In the genomic region with DNA sequence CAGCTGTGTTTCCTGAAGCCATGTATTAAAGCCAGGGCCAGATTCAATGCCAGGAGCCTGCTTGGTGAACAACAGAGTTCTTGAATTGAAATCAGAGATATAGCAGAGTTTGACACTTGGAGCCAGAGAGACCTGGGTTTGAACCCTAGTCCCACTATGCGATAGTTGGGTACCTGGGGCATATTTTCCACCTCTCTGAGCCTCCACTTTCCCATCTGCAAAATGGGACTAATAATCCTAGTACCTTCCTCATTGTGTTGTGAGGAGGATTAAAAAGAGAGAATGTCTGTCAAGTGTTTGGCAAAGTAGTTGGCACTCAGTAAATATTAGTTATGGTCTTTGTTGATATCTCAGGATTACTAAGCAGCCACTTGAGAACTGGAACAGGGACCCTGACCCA, we compare ENCODE assay signal across 9 cellular contexts. TPM values are rescaled to one million over a fixed set of nuclear protein-coding genes. Genes with fewer than 3 reads are reported as not detected.
"Had no signal": no experiment of that assay in that cellular context is flagged by ENCODE, and none has a peak within 500 bp of the region (broad histone marks: within the 10 kb centered on the region; RNA-seq: fewer than 3 reads in every experiment).

No MANE protein-coding gene starts in this region.

- H3K27ac ChIP-seq: HL-60 had no signal

- H3K4me2 ChIP-seq: GM23338 had no signal

- DNase-seq: H9, HCEC 1CT, HFFc6, IMR-90, KBM-7 had no signal

- FAIRE-seq: H1, H54 had no signal

- H2AFZ ChIP-seq: GM23338 had no signal

- H3K4me3 ChIP-seq: GM23338 had no signal

- ATAC-seq: GM23338 had no signal

RNA-seq across cellular contexts. Expression of a gene that starts 6.0 kb away (rescaled TPM):
- total RNA-seq: HFFc6, IMR-90 had no signal
- polyA plus RNA-seq: IMR-90 had no signal
